13 cellular contexts compared by ENCODE assay signal in genomic region chr7:1156782-1157535, GRCh38. TPM values are rescaled to one million over a fixed set of nuclear protein-coding genes. Genes with fewer than 3 reads are reported as not detected.
DNase-seq lines count a peak whose midpoint lies in the region; ATAC-seq, FAIRE-seq and TF ChIP-seq lines count a peak whose summit lies in the region.
"Had no signal": no experiment of that assay in that cellular context is flagged by ENCODE, and none has a peak within 500 bp of the region (broad histone marks: within the 10 kb centered on the region; RNA-seq: fewer than 3 reads in every experiment).

No MANE protein-coding gene starts in this region.

- peaks cover 17% of the 10 kb centered on the region for H3K4me1 Mint-ChIP-seq in neural progenitor cell
- H3K4me1 Mint-ChIP-seq in naive thymus-derived CD8-positive, alpha-beta T cell: peaks cover 14 to 36% (median 28%) of the 10 kb centered on the region in 4 donors

- H3K9me3 Mint-ChIP-seq in neural progenitor cell: no peaks in the 10 kb centered on the region
- no peaks in the 10 kb centered on the region for H3K9me3 Mint-ChIP-seq in naive thymus-derived CD8-positive, alpha-beta T cell
- H3K9me3 Mint-ChIP-seq: naive B cell had no signal

- peak overlapping the region; percentile 90 for H3K4me3 Mint-ChIP-seq in neural progenitor cell
- peak overlapping the region in 3 of 10 donors; percentile 18 to 90 (median 43) for H3K4me3 Mint-ChIP-seq in naive thymus-derived CD8-positive, alpha-beta T cell

- TF ChIP-seq CTCF in bronchial epithelial cell (IDR thresholded peaks at IDR 0.05; ENCODE audit: insufficient read depth, low read length, severe bottlenecking): no peak
- TF ChIP-seq CTCF in neural progenitor cell (IDR thresholded peaks at IDR 0.05): no peak
- no peak for TF ChIP-seq CTCF in ascending aorta (IDR thresholded peaks at IDR 0.05)

- no peak for FAIRE-seq in bronchial epithelial cell (lab: Jason Lieb, UNC)

- peaks cover 5% of the 10 kb centered on the region for H4K20me1 ChIP-seq in neural progenitor cell (ENCODE audit: low read depth)

- H3K9me3 ChIP-seq in neural progenitor cell (ENCODE audit: low read depth) (no peaks in the 10 kb centered on the region), ascending aorta (no peaks in the 10 kb centered on the region)
- H3K9me3 ChIP-seq: upper lobe of right lung had no signal

- no peak overlapping the region for H3K9ac ChIP-seq in neural progenitor cell

- POLR2A ChIA-PET in naive thymus-derived CD8-positive, alpha-beta T cell (lab: Charles Lee): no interaction called here

- no peak for ATAC-seq in naive thymus-derived CD8-positive, alpha-beta T cell
- ATAC-seq: upper lobe of right lung had no signal

- H3K36me3 Mint-ChIP-seq in neural progenitor cell: peaks cover 5% of the 10 kb centered on the region
- peaks cover 0 to 52% (median 7%) of the 10 kb centered on the region in 3 donors for H3K36me3 Mint-ChIP-seq in naive thymus-derived CD8-positive, alpha-beta T cell

- H3K27me3 Mint-ChIP-seq in neural progenitor cell (ENCODE audit: insufficient read depth, low read depth): no peaks in the 10 kb centered on the region
- no peaks in the 10 kb centered on the region for H3K27me3 Mint-ChIP-seq in naive thymus-derived CD8-positive, alpha-beta T cell
- H3K27me3 Mint-ChIP-seq: naive B cell had no signal

- peaks cover 24% of the 10 kb centered on the region for H3K36me3 ChIP-seq in bronchial epithelial cell (ENCODE audit: control insufficient read depth, insufficient read depth, low read length)
- H3K36me3 ChIP-seq in neural progenitor cell: no peaks in the 10 kb centered on the region
- peaks cover 46 to 53% of the 10 kb centered on the region in 2 donors for H3K36me3 ChIP-seq in ascending aorta

- H3K4me1 ChIP-seq in neural progenitor cell: peaks cover 13% of the 10 kb centered on the region
- peaks cover 0 to 15% of the 10 kb centered on the region in 2 donors for H3K4me1 ChIP-seq in ascending aorta

- H3K4me3 ChIP-seq in bronchial epithelial cell (ENCODE audit: low read depth, low read length) (no peak overlapping the region), neural progenitor cell (no peak overlapping the region), ascending aorta (no peak overlapping the region)
- H3K4me3 ChIP-seq: upper lobe of right lung had no signal

- H3K27ac ChIP-seq in neural progenitor cell (no peak overlapping the region), ascending aorta (no peak overlapping the region)
- H3K27ac ChIP-seq: upper lobe of right lung had no signal

- DNase-seq in Caki2 (ENCODE audit: low read depth) (peak; percentile 80), NCI-H69 (lab: John Stamatoyannopoulos, UW) (peak; percentile 30), bronchial epithelial cell (ENCODE audit: low read depth) (peak; percentile 47), neural progenitor cell (ENCODE audit: low spot score) (no peak), activated gamma-delta T cell treated with Interleukin-2 at 50 U/mL for 16 hours (no peak), ascending aorta (ENCODE audit: low spot score in 2 of 2) (no peak)
- DNase-seq in naive thymus-derived CD8-positive, alpha-beta T cell: no peak
- no peak for DNase-seq in stimulated activated CD4-positive, alpha-beta T cell treated with anti-CD3 and anti-CD28 coated beads, Interleukin-2, amount 100 ng/mL, for 48 hours
- DNase-seq: activated CD4-positive, alpha-beta T cell treated with anti-CD3 and anti-CD28 coated beads, Interleukin-2, amount 50 U/mL, for 4 hours; naive B cell; NCI-H1092; stimulated activated CD4-positive, alpha-beta T cell treated with anti-CD3 and anti-CD28 coated beads, Interleukin-4, amount 100 ng/mL, for 4 hours; upper lobe of right lung had no signal

- H2AFZ ChIP-seq in neural progenitor cell (replicated peaks): no peak overlapping the region

- intact Hi-C loops in ascending aorta (cut with DNase I): no loop called here

- H3K27ac Mint-ChIP-seq in neural progenitor cell: no peak overlapping the region
- H3K27ac Mint-ChIP-seq in naive thymus-derived CD8-positive, alpha-beta T cell: peak overlapping the region in 3 of 10 donors; percentile 24 to 92 (median 28)

- H3K4me2 ChIP-seq in neural progenitor cell: no peak overlapping the region

- in situ Hi-C loops in Caki2 (cut with HindIII; ENCODE audit: low pct_unique_long_range_greater_than_20kb, low sequenced_read_pairs): no loop called here

- H3K79me2 ChIP-seq in neural progenitor cell (ENCODE audit: low read depth): peaks cover 25% of the 10 kb centered on the region

- no peaks in the 10 kb centered on the region for H3F3A ChIP-seq in neural progenitor cell (ENCODE audit: low read depth)

- no peaks in the 10 kb centered on the region for H3K27me3 ChIP-seq in bronchial epithelial cell (ENCODE audit: control insufficient read depth, insufficient read depth, low read length)
- no peaks in the 10 kb centered on the region for H3K27me3 ChIP-seq in neural progenitor cell
- H3K27me3 ChIP-seq in ascending aorta: no peaks in the 10 kb centered on the region
- H3K27me3 ChIP-seq: upper lobe of right lung had no signal

RNA-seq across cellular contexts. Expression of gene ZFAND2A, which starts 3.0 kb away (rescaled TPM):
- total RNA-seq in Caki2 (2014; rRNA removed; shearing (Covaris generic); ENCODE audit: low replicate concordance): 22.4 TPM in 2 replicates
- 53.4 and 63.1 TPM in 2 replicates for total RNA-seq in bronchial epithelial cell
- 9.0 and 13.3 TPM in 2 replicates for total RNA-seq in neural progenitor cell (ENCODE audit: low replicate concordance)
- 10 to 100 TPM; 41.5 to 47.9 TPM for total RNA-seq in naive thymus-derived CD8-positive, alpha-beta T cell
- polyA plus RNA-seq in naive thymus-derived CD8-positive, alpha-beta T cell: 10 to 100 TPM; 33.5 to 59.9 (median 56.0) TPM
- total RNA-seq in ascending aorta: 5.6 TPM

Comparison
In these comparisons a context has a peak if more than half of its experiments do, and no peak if none do; other contexts are left out.
1. DNase-seq: peak in Caki2 (single experiment), NCI-H69 (single experiment) and bronchial epithelial cell (single experiment); none in neural progenitor cell (single experiment), naive thymus-derived CD8-positive, alpha-beta T cell (0 of 10), stimulated activated CD4-positive, alpha-beta T cell treated with anti-CD3 and anti-CD28 coated beads, Interleukin-2, amount 100 ng/mL, for 48 hours (0 of 2), activated gamma-delta T cell treated with Interleukin-2 at 50 U/mL for 16 hours (single experiment) and ascending aorta (0 of 2).